ENCODE assay signal across 10 cellular contexts in the genomic region with DNA sequence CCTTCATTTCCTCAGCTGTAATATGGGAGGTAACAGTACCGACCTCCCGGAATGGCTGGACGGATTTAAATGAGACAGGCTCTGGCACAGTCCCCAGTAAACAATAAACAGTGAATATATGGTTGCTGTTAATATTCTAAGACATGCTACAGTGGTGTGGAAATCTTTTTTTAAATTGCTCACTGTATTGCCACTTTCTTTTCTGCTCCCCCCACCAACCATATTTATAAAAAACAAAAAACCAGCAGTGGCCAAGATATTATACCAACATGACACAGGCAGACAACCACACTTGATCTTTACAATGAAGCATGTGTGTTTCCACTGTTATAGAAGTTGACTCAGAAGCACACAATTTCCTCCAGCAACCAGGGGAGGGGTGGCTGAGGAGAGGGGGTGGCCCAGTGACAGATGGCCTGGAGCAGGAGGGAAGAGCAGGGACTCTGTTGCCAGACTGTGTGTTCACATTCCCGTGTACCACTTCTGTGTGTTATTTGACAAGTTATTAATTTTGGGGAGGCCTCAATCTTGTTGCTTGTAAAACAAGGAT. TPM values are rescaled to one million over a fixed set of nuclear protein-coding genes. Genes with fewer than 3 reads are reported as not detected.
DNase-seq lines count a peak whose midpoint lies in the region; ATAC-seq and TF ChIP-seq lines count a peak whose summit lies in the region.
"Had no signal": no experiment of that assay in that cellular context is flagged by ENCODE, and none has a peak within 500 bp of the region (broad histone marks: within the 10 kb centered on the region; RNA-seq: fewer than 3 reads in every experiment).

No MANE protein-coding gene starts in this region.

- H3K27ac ChIP-seq in ACC112 (ENCODE audit: low read depth, low read length) (peak overlapping the region; percentile 100), muscle layer of duodenum (ENCODE audit: low read length) (peak overlapping the region; percentile 80)

- peaks cover 95% of the 10 kb centered on the region for H3K79me2 ChIP-seq in ACC112 (ENCODE audit: control insufficient read depth, insufficient read depth, low read length, unreplicated experiment)

- H3K4me1 ChIP-seq in ACC112 (ENCODE audit: control insufficient read depth, insufficient read depth, low read length, unreplicated experiment): peaks cover 67% of the 10 kb centered on the region
- peaks cover 31 to 44% of the 10 kb centered on the region in 2 donors for H3K4me1 ChIP-seq in muscle layer of duodenum (ENCODE audit: control insufficient read depth in 1 of 2, insufficient read depth in 2 of 2, low read length in 2 of 2)

- H3K36me3 ChIP-seq in ACC112 (ENCODE audit: insufficient read depth, low read length): peaks cover 45% of the 10 kb centered on the region
- H3K36me3 ChIP-seq in muscle layer of duodenum (ENCODE audit: control insufficient read depth in 1 of 2, insufficient read depth in 2 of 2, low read length in 2 of 2): peaks cover 26 to 44% of the 10 kb centered on the region in 2 donors

- H3K9me3 ChIP-seq in muscle layer of duodenum (ENCODE audit: control insufficient read depth in 1 of 2, low read length in 2 of 2): no peaks in the 10 kb centered on the region

- TF ChIP-seq CTCF in cardiac fibroblast (IDR thresholded peaks at IDR 0.05; ENCODE audit: low read depth, low read length): no peak

- H3K27me3 ChIP-seq in ACC112 (ENCODE audit: insufficient read depth, low read length): no peaks in the 10 kb centered on the region
- H3K27me3 ChIP-seq in muscle layer of duodenum (ENCODE audit: low read depth, low read length): no peaks in the 10 kb centered on the region

- H2AFZ ChIP-seq in ACC112 (ENCODE audit: low read length, unreplicated experiment): no peak overlapping the region

- DNase-seq in HT1080 (ENCODE audit: low read depth): peak; percentile 92
- DNase-seq in cardiac fibroblast (ENCODE audit: low read depth in 2 of 2): peak; percentile 48 to 82
- no peak for DNase-seq in KG1 (lab: John Stamatoyannopoulos, UW)
- DNase-seq in HuH-7 (ENCODE audit: low spot score): no peak
- DNase-seq in NCI-H345 (lab: John Stamatoyannopoulos, UW): no peak
- DNase-seq: RPMI8226; stimulated activated CD4-positive, alpha-beta T cell treated with anti-CD3 and anti-CD28 coated beads, Interleukin-4, amount 100 ng/mL, for 4 hours had no signal

- ATAC-seq in HG02642 (IDR thresholded peaks at IDR 0.05; ENCODE audit: poor library complexity, unreplicated experiment): no peak

- peak overlapping the region; percentile 32 for H3K4me3 ChIP-seq in ACC112 (ENCODE audit: low read depth, low read length)
- no peak overlapping the region for H3K4me3 ChIP-seq in cardiac fibroblast (replicated peaks in 1 of 2; ENCODE audit: low read depth in 2 of 2, low read length in 2 of 2)
- no peak overlapping the region for H3K4me3 ChIP-seq in muscle layer of duodenum (ENCODE audit: low read depth in 1 of 2, low read length in 2 of 2)

RNA-seq across cellular contexts. Expression of a gene that starts 14.9 kb away (rescaled TPM):
- 551 and 728 TPM in 2 replicates for total RNA-seq in HT1080 (2014; rRNA removed; shearing (Covaris generic))
- polyA plus RNA-seq in HT1080 (2015; cell fraction: cytosol; rRNA removed): 872 and 957 TPM in 2 replicates
- 650 and 657 TPM in 2 replicates for polyA plus RNA-seq in HT1080 (2015; cell fraction: nucleus; rRNA removed)

RNA-seq across cellular contexts. Expression of a gene that starts 20.7 kb away (rescaled TPM):
- 0.11 and 1.2 TPM in 2 replicates for total RNA-seq in HT1080 (2014; rRNA removed; shearing (Covaris generic))
- polyA plus RNA-seq in HT1080 (2015; cell fraction: cytosol; rRNA removed): not detected in 2 replicates
- polyA plus RNA-seq in HT1080 (2015; cell fraction: nucleus; rRNA removed): 1.3 and 1.9 TPM in 2 replicates

RNA-seq across cellular contexts. Expression of a gene that starts 53.0 kb away (rescaled TPM):
- 18.6 and 22.0 TPM in 2 replicates for total RNA-seq in HT1080 (2014; rRNA removed; shearing (Covaris generic))
- 35.5 and 36.5 TPM in 2 replicates for polyA plus RNA-seq in HT1080 (2015; cell fraction: cytosol; rRNA removed)
- 61.1 and 68.3 TPM in 2 replicates for polyA plus RNA-seq in HT1080 (2015; cell fraction: nucleus; rRNA removed)

Comparison
In these comparisons a context has a peak if more than half of its experiments do, and no peak if none do; other contexts are left out.
1. DNase-seq: peak in HT1080 (single experiment) and cardiac fibroblast (2 of 2); none in KG1 (single experiment), HuH-7 (single experiment) and NCI-H345 (single experiment).